In genomic region chr1:9129391-9130041, GRCh38 we compare ENCODE assay signal across 8 cellular contexts. TPM values are rescaled to one million over a fixed set of nuclear protein-coding genes. Genes with fewer than 3 reads are reported as not detected.
DNase-seq lines count a peak whose midpoint lies in the region; ATAC-seq lines count a peak whose summit lies in the region.

No MANE protein-coding gene starts in this region.

- peaks cover 34% of the 10 kb centered on the region for H3K4me1 ChIP-seq in mononuclear cell (ENCODE audit: insufficient read depth, low read length)

- H3K36me3 Mint-ChIP-seq in activated CD4-positive, alpha-beta memory T cell treated with anti-CD3 and anti-CD28 coated beads, Interleukin-2, amount 10 ng/mL, durations not matched to agents 7 days and 5 days (ENCODE audit: low read depth): no peaks in the 10 kb centered on the region
- H3K36me3 Mint-ChIP-seq in effector memory CD8-positive, alpha-beta T cell (ENCODE audit: insufficient read depth): peaks cover 10% of the 10 kb centered on the region

- POLR2A ChIA-PET in activated CD4-positive, alpha-beta memory T cell treated with anti-CD3 and anti-CD28 coated beads, Interleukin-2, amount 10 ng/mL, durations not matched to agents 7 days and 5 days (lab: Charles Lee): interaction anchor here (1.2 kb wide), 1 partner anchor 105 kb away, joined by 3 read pairs; the partner anchor contains the start of gene H6PD

- peak; percentile 60 for ATAC-seq in HG02938 (IDR thresholded peaks at IDR 0.05; ENCODE audit: unreplicated experiment)
- peak; percentile 73 for ATAC-seq in effector memory CD8-positive, alpha-beta T cell (replicated peaks)

- peaks cover 17% of the 10 kb centered on the region for H3K27me3 Mint-ChIP-seq in activated CD4-positive, alpha-beta memory T cell treated with anti-CD3 and anti-CD28 coated beads, Interleukin-2, amount 10 ng/mL, durations not matched to agents 7 days and 5 days
- H3K27me3 Mint-ChIP-seq in effector memory CD8-positive, alpha-beta T cell: no peaks in the 10 kb centered on the region

- H3K9me3 Mint-ChIP-seq in activated CD4-positive, alpha-beta memory T cell treated with anti-CD3 and anti-CD28 coated beads, Interleukin-2, amount 10 ng/mL, durations not matched to agents 7 days and 5 days: no peaks in the 10 kb centered on the region
- H3K9me3 Mint-ChIP-seq in effector memory CD8-positive, alpha-beta T cell: no peaks in the 10 kb centered on the region

- no peaks in the 10 kb centered on the region for H3K27me3 ChIP-seq in mononuclear cell (ENCODE audit: insufficient read depth, low read length)

- peaks cover 31% of the 10 kb centered on the region for H3K4me1 Mint-ChIP-seq in activated CD4-positive, alpha-beta memory T cell treated with anti-CD3 and anti-CD28 coated beads, Interleukin-2, amount 10 ng/mL, durations not matched to agents 7 days and 5 days
- H3K4me1 Mint-ChIP-seq in effector memory CD8-positive, alpha-beta T cell (ENCODE audit: low read depth in 2 of 2): peaks cover 8 to 14% of the 10 kb centered on the region in 2 donors

- CTCF ChIA-PET in activated CD4-positive, alpha-beta memory T cell treated with anti-CD3 and anti-CD28 coated beads, Interleukin-2, amount 10 ng/mL, durations not matched to agents 7 days and 5 days (lab: Charles Lee): interaction anchor here (0.6 to 2.6 kb wide), 8 partner anchors 13 to 524 kb away, joined by 3 to 19 read pairs (median 4); partner anchors contain the start of gene H6PD

- no peaks in the 10 kb centered on the region for H3K9me3 ChIP-seq in mononuclear cell (ENCODE audit: low read depth, low read length)

- DNase-seq in NCI-H1436 (lab: John Stamatoyannopoulos, UW) (peak; percentile 68), NCI-H1436 treated with DMSO at 0.1 percent for 48 hours (lab: John Stamatoyannopoulos, UW) (no peak), NCI-H345 treated with DMSO at 0.1 percent for 48 hours (lab: John Stamatoyannopoulos, UW; ENCODE audit: unreplicated experiment) (peak; percentile 38)
- peak; percentile 85 for DNase-seq in activated CD4-positive, alpha-beta memory T cell treated with anti-CD3 and anti-CD28 coated beads, Interleukin-2, amount 10 ng/mL, durations not matched to agents 7 days and 5 days
- DNase-seq in effector memory CD8-positive, alpha-beta T cell: peak; percentile 79 to 85 (median 83)
- DNase-seq in stimulated activated CD8-positive, alpha-beta memory T cell treated with anti-CD3 and anti-CD28 coated beads, Interleukin-4, amount 100 ng/mL, for 4 hours (ENCODE audit: low read depth in 2 of 2, low spot score in 1 of 2): peak; percentile 72 to 77

- peak overlapping the region; percentile 9 for H3K27ac Mint-ChIP-seq in activated CD4-positive, alpha-beta memory T cell treated with anti-CD3 and anti-CD28 coated beads, Interleukin-2, amount 10 ng/mL, durations not matched to agents 7 days and 5 days
- H3K27ac Mint-ChIP-seq in effector memory CD8-positive, alpha-beta T cell: peak overlapping the region; percentile 79 to 85

- H3K4me3 Mint-ChIP-seq in activated CD4-positive, alpha-beta memory T cell treated with anti-CD3 and anti-CD28 coated beads, Interleukin-2, amount 10 ng/mL, durations not matched to agents 7 days and 5 days: peak overlapping the region; percentile 69
- peak overlapping the region; percentile 79 to 83 for H3K4me3 Mint-ChIP-seq in effector memory CD8-positive, alpha-beta T cell

- H3K4me3 ChIP-seq in mononuclear cell (ENCODE audit: low read length): peak overlapping the region; percentile 30

RNA-seq across cellular contexts. Expression of gene GPR157, which starts 0.6 kb away (rescaled TPM):
- 1 to 10 TPM; 3.5 to 5.0 TPM for total RNA-seq in activated CD4-positive, alpha-beta memory T cell treated with anti-CD3 and anti-CD28 coated beads, Interleukin-2, amount 10 ng/mL, durations not matched to agents 7 days and 5 days
- 2.0 TPM for total RNA-seq in mononuclear cell
